In the genomic region with DNA sequence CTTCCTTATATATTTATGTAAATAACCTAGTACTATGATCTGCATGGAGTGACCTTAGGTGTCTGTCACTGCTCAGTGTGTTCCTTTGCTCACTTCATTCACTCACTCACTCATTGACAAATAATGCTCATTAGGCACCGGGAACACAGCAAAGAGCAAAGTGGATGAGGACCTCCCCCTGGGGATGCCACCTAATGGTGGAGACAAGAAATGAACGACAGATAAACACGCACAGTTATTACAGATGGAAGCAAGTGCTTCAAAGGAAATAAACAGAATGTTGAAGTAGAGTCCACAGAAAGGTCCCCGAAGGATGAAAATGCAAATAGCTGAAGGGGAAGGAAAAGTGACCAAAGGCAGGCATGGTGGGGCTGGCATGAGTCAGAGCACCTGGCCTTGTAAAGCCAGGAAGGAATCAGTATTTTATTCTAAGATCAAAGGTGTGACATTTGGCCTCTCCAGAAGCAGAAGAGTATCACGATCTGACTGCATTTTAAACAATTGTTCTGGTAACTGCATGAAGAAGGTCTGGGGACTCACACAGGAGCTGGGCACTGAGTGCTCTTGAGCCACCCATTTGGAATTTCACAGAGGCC, we compare ENCODE assay signal across 11 cellular contexts. TPM values are rescaled to one million over a fixed set of nuclear protein-coding genes. Genes with fewer than 3 reads are reported as not detected.
DNase-seq lines count a peak whose midpoint lies in the region; TF ChIP-seq lines count a peak whose summit lies in the region.
"Had no signal": no experiment of that assay in that cellular context is flagged by ENCODE, and none has a peak within 500 bp of the region (broad histone marks: within the 10 kb centered on the region; RNA-seq: fewer than 3 reads in every experiment).

No MANE protein-coding gene starts in this region.

- H4K20me1 ChIP-seq in OCI-LY7 (ENCODE audit: insufficient read depth, low read length): no peaks in the 10 kb centered on the region

- BruUV-seq in OCI-LY7 (replicated peaks; lab: Mats Ljungman, UMichigan): no TSS peak

- H3K36me3 ChIP-seq in OCI-LY7 (ENCODE audit: insufficient read depth, low read length): no peaks in the 10 kb centered on the region

- H3K79me2 ChIP-seq in OCI-LY7 (ENCODE audit: insufficient read depth, low read depth, low read length): no peaks in the 10 kb centered on the region

- no peaks in the 10 kb centered on the region for H3K9me2 ChIP-seq in OCI-LY7 (ENCODE audit: insufficient read depth, low read length)

- intact Hi-C loops in OCI-LY7 (cut with micrococcal nuclease; ENCODE audit: unreplicated experiment): no loop called here

- H2AFZ ChIP-seq in OCI-LY7 (ENCODE audit: low read length): 0 out of 2 replicates have a peak overlapping the region, but pooled peaks have one; percentile 39

- peaks cover 5% of the 10 kb centered on the region for H3K4me1 ChIP-seq in OCI-LY7 (ENCODE audit: insufficient read depth, low read length, poor library complexity, severe bottlenecking)

- POLR2A ChIA-PET in AG04449 (lab: Yijun Ruan, JAX) (no interaction called here), OCI-LY7 (lab: Charles Lee) (no interaction called here)

- CTCF ChIA-PET in AG04449 (lab: Yijun Ruan, JAX): interaction anchor here (1.7 to 2.7 kb wide), 3 partner anchors 9 to 365 kb away, joined by 8 to 11 read pairs (median 10); no protein-coding TSS in a partner anchor
- CTCF ChIA-PET in OCI-LY7 (lab: Charles Lee; ENCODE audit: unreplicated experiment): interaction anchor here (0.8 kb wide), 1 partner anchor 363 kb away, joined by 3 read pairs; no protein-coding TSS in a partner anchor

- H3K9me3 ChIP-seq in OCI-LY7 (ENCODE audit: low read length): no peaks in the 10 kb centered on the region

- peak; percentile 22 for TF ChIP-seq CTCF in AG04449 (IDR thresholded peaks at IDR 0.05; ENCODE audit: insufficient read depth, low read length, missing control alignments)
- TF ChIP-seq CTCF in GM12873 (IDR thresholded peaks at IDR 0.05; ENCODE audit: insufficient read depth, low read depth, low read length, missing control alignments): peak; percentile 33
- peak; percentile 78 for TF ChIP-seq CTCF in OCI-LY7 (conservative IDR thresholded peaks at IDR 0.05; ENCODE audit: low read length)

- H3K27ac ChIP-seq in OCI-LY7 (ENCODE audit: low read depth, low read length, poor library complexity, severe bottlenecking): no peak overlapping the region

- DNase-seq in AG04449 (ENCODE audit: low read depth, low spot score) (no peak), OCI-LY7 (ENCODE audit: low spot score) (peak; percentile 39), erythroblast (lab: John Stamatoyannopoulos, UW) (peak; percentile 33 to 48), NCI-H1092 treated with DMSO at 0.1 percent for 48 hours (lab: John Stamatoyannopoulos, UW) (no peak), activated gamma-delta T cell (lab: John Stamatoyannopoulos, UW) (no peak), T-helper 1 cell (no peak), KG1 (lab: John Stamatoyannopoulos, UW) (no peak)
- DNase-seq: NCI-H1092, nucleus accumbens, SHP77 treated with DMSO at 0.1 percent for 48 hours had no signal

- no peak overlapping the region for H3K4me2 ChIP-seq in OCI-LY7 (ENCODE audit: low read length)

- no peak for TF ChIP-seq POLR2A in erythroblast (IDR thresholded peaks at IDR 0.05; ENCODE audit: low read length)

- no peak overlapping the region for H3K4me3 ChIP-seq in AG04449 (ENCODE audit: low read depth, low read length)
- no peak overlapping the region for H3K4me3 ChIP-seq in OCI-LY7 (ENCODE audit: low read depth, low read length, poor library complexity, severe bottlenecking)

RNA-seq across cellular contexts. Expression of gene MAB21L3, which starts 23.1 kb away (rescaled TPM):
- not detected in 2 replicates for total RNA-seq in OCI-LY7 (2014; rRNA removed; shearing (Covaris generic))
- not detected in 2 replicates for total RNA-seq in OCI-LY7 (2022)

Comparison
In these comparisons a context has a peak if more than half of its experiments do, and no peak if none do; other contexts are left out.
1. DNase-seq: peak in OCI-LY7 (single experiment) and erythroblast (2 of 2); none in AG04449 (single experiment), NCI-H1092 treated with DMSO at 0.1 percent for 48 hours (single experiment), activated gamma-delta T cell (single experiment), T-helper 1 cell (0 of 5) and KG1 (single experiment).
2. CTCF ChIP-seq: peak in every context shown above with its lines; median percentile 78 in OCI-LY7; 33 in GM12873; 22 in AG04449.